33 cellular contexts compared by ENCODE assay signal in the genomic region with DNA sequence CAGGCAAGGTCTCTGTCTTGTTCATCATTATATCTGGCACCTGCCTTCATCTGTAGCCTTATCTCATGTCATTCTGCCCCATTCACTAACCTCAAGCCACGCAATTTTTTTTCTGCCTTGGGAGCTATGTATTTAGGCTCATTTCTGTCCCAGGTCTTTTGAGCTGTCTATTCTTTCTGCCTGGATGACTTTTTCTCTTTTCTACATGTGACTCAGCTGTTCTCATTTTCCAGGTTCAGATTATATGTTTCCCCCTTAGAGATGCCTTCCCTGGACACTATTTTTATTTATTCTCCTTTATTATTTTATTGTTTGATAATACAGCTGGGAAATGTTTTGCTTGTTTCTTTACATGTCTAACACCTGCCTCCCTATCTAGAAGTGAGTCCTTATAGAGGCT.
"Had no signal": no experiment of that assay in that cellular context is flagged by ENCODE, and none has a peak within 500 bp of the region (broad histone marks: within the 10 kb centered on the region; RNA-seq: fewer than 3 reads in every experiment).

No MANE protein-coding gene starts in this region.

- H3K36me3 ChIP-seq: adrenal gland, ascending aorta, brain microvascular endothelial cell, breast epithelium, cardiac muscle cell had no signal

- FAIRE-seq: astrocyte had no signal

- H3K4me1 ChIP-seq: adrenal gland, ascending aorta, body of pancreas, breast epithelium had no signal

- H3K27me3 ChIP-seq: adrenal gland, ascending aorta, body of pancreas, brain microvascular endothelial cell, breast epithelium, cardiac muscle cell had no signal

- H3K27ac ChIP-seq: adrenal gland, ascending aorta, body of pancreas, brain microvascular endothelial cell, breast epithelium, cardiac muscle cell had no signal

- H3K4me3 ChIP-seq: adrenal gland, ascending aorta, body of pancreas, breast epithelium, cardiac muscle cell had no signal

- DNase-seq: activated effector memory CD4-positive, alpha-beta T cell treated with anti-CD3 and anti-CD28 coated beads, Interleukin-2, amount 50 U/mL, for 16 hours; activated effector memory CD4-positive, alpha-beta T cell treated with Interleukin-2 at 50 U/mL for 16 hours; activated gamma-delta T cell; activated gamma-delta T cell treated with Interleukin-2 at 50 U/mL for 16 hours; activated naive CD4-positive, alpha-beta T cell; activated naive CD4-positive, alpha-beta T cell treated with anti-CD3 and anti-CD28 coated beads for 36 hours; activated naive CD4-positive, alpha-beta T cell treated with anti-CD3 and anti-CD28 coated beads, Interleukin-2, amount 10 ng/mL, durations not matched to agents 7 days and 5 days; activated naive CD4-positive, alpha-beta T cell treated with anti-CD3 and anti-CD28 coated beads, Interleukin-2, amount 50 U/mL, for 16 hours; activated naive CD4-positive, alpha-beta T cell treated with Interleukin-2 at 50 U/mL for 16 hours; activated naive CD8-positive, alpha-beta T cell treated with anti-CD3 and anti-CD28 coated beads for 36 hours; activated naive CD8-positive, alpha-beta T cell treated with anti-CD3 and anti-CD28 coated beads, Interleukin-2, amount 10 ng/mL, durations not matched to agents 7 days and 5 days; activated naive CD8-positive, alpha-beta T cell treated with anti-CD3 and anti-CD28 coated beads, Interleukin-2, amount 50 U/mL, for 24 hours; activated T-cell treated with anti-CD3 and anti-CD28 coated beads, Interleukin-2, amount 50 U/mL, for 1 hour; activated T-cell treated with anti-CD3 and anti-CD28 coated beads, Interleukin-2, amount 50 U/mL, for 24 hours; activated T-cell treated with anti-CD3 and anti-CD28 coated beads, Interleukin-2, amount 50 U/mL, for 4 hours; activated T-cell treated with anti-CD3 and anti-CD28 coated beads, Interleukin-2, amount 50 U/mL, for 48 hours; activated T-cell treated with anti-CD3 and anti-CD28 coated beads, Interleukin-2, amount 50 U/mL, for 72 hours; adrenal gland; amniotic stem cell; amygdala; anterior cingulate cortex; aorta; body of pancreas; brain microvascular endothelial cell; caudate nucleus; central memory CD4-positive, alpha-beta T cell; cerebellar nuclear complex had no signal

- H3K9me3 ChIP-seq: adrenal gland, ascending aorta, body of pancreas, breast epithelium had no signal

- ATAC-seq: activated naive CD4-positive, alpha-beta T cell treated with anti-CD3 and anti-CD28 coated beads, Interleukin-2, amount 50 U/mL, for 72 hours; activated naive CD8-positive, alpha-beta T cell treated with anti-CD3 and anti-CD28 coated beads, Interleukin-2, amount 50 U/mL, for 24 hours; activated T-cell treated with anti-CD3 and anti-CD28 coated beads, Interleukin-2, amount 50 U/mL, for 4 hours; activated T-cell treated with anti-CD3 and anti-CD28 coated beads, Interleukin-2, amount 50 U/mL, for 72 hours; activated T-helper 17 cell treated with anti-CD3 and anti-CD28 coated beads, Interleukin-2, amount 50 U/mL, for 72 hours; body of pancreas had no signal
